Comparison of ENCODE assay signal across 9 cellular contexts in the genomic region with DNA sequence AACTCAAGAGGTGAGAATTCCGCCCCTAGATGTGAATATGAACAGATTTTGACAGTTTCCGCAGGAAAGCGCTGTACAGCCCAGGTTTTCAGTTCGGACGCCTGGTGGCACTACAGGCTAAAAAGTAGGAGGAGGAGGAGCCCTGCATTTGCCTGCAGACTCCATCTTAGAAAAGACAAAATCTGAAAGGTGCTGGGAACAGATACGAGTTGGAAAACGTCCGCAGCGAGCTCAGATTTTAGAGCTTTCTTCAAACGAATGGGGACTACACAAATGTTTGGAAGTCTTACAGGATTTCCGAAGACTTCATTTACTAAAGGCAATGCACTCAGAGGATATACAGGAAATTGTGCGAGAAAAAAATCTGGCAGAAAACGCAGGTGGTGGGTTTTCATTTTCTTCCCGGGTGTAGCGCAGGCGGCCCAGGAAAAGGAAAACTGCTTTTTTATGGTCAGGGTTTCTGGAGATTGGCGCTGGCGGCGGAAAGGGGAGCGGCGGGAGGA. TPM values are rescaled to one million over a fixed set of nuclear protein-coding genes. Genes with fewer than 3 reads are reported as not detected.
DNase-seq lines count a peak whose midpoint lies in the region; ATAC-seq and TF ChIP-seq lines count a peak whose summit lies in the region.
"Had no signal": no experiment of that assay in that cellular context is flagged by ENCODE, and none has a peak within 500 bp of the region (broad histone marks: within the 10 kb centered on the region; RNA-seq: fewer than 3 reads in every experiment).

No MANE protein-coding gene starts in this region.

- H3K27me3 ChIP-seq in BE2C = no peaks in the 10 kb centered on the region
- H3K27me3 ChIP-seq in adipocyte (replicated peaks; ENCODE audit: control insufficient read depth, insufficient read depth, low read length) = no peaks in the 10 kb centered on the region
- H3K27me3 ChIP-seq in right atrium auricular region = peaks cover 0 to 5% of the 10 kb centered on the region in 2 donors

- intact Hi-C loops in posterior cingulate gyrus (cut with DNase I) = loop anchor here (5.0 kb wide), 1 partner anchor 478 kb away; no protein-coding TSS in a partner anchor

- CTCF ChIA-PET in RWPE1 (lab: Yijun Ruan, JAX) = interaction anchor here (0.7 to 1.6 kb wide), 4 partner anchors 18 to 1615 kb away, joined by 3 to 4 read pairs (median 4); no protein-coding TSS in a partner anchor

- peak overlapping the region; percentile 75 for H3K9ac ChIP-seq in adipocyte (ENCODE audit: low read length)

- H3K4me1 ChIP-seq in BE2C (no peaks in the 10 kb centered on the region), adipocyte (ENCODE audit: control insufficient read depth, insufficient read depth, low read length) (no peaks in the 10 kb centered on the region), right atrium auricular region (no peaks in the 10 kb centered on the region)
- H3K4me1 ChIP-seq: HAP-1 had no signal

- no peaks in the 10 kb centered on the region for H3K36me3 ChIP-seq in BE2C
- H3K36me3 ChIP-seq in adipocyte (ENCODE audit: control insufficient read depth, insufficient read depth, low read length, severe bottlenecking) = no peaks in the 10 kb centered on the region
- no peaks in the 10 kb centered on the region for H3K36me3 ChIP-seq in right atrium auricular region
- H3K36me3 ChIP-seq: HAP-1 had no signal

- H3K27ac ChIP-seq in RWPE1 (peak overlapping the region; percentile 34; the same call in 1 of the 2 replicates), right atrium auricular region (peak overlapping the region in 1 of 2 donors; percentile 17)

- TF ChIP-seq CTCF in BE2C (IDR thresholded peaks at IDR 0.05; ENCODE audit: low read depth, low read length) (peak; percentile 85), RWPE1 (conservative IDR thresholded peaks at IDR 0.05; ENCODE audit: low read depth) (peak; percentile 92), right atrium auricular region (IDR thresholded peaks at IDR 0.05) (peak in 1 of 2 donors; percentile 74)

- POLR2A ChIA-PET in RWPE1 (lab: Yijun Ruan, JAX; ENCODE audit: low non-redundant PET) = no interaction called here

- DNase-seq in BE2C = peak; percentile 79
- peak; percentile 59 for DNase-seq in RWPE1 (ENCODE audit: low spot score)
- peak; percentile 54 for DNase-seq in adipocyte (ENCODE audit: low read depth)
- DNase-seq in right atrium auricular region (ENCODE audit: low spot score) = no peak
- peak in 7 of 10 donors; percentile 38 to 91 (median 55) for DNase-seq in posterior cingulate gyrus

- ATAC-seq in HG02588 (IDR thresholded peaks at IDR 0.05; ENCODE audit: unreplicated experiment) (peak; percentile 49), GM21381 (IDR thresholded peaks at IDR 0.05; ENCODE audit: unreplicated experiment) (no peak), GM19023 (IDR thresholded peaks at IDR 0.05; ENCODE audit: unreplicated experiment) (no peak)

- H3K4me3 ChIP-seq in BE2C (ENCODE audit: low read depth, low read length) (peak overlapping the region; percentile 81), adipocyte (ENCODE audit: low read length) (peak overlapping the region; percentile 81), right atrium auricular region (peak overlapping the region; percentile 38 to 47)
- H3K4me3 ChIP-seq: HAP-1 had no signal

- H3K9me3 ChIP-seq in BE2C (no peaks in the 10 kb centered on the region), adipocyte (ENCODE audit: control insufficient read depth, low read length) (no peaks in the 10 kb centered on the region), right atrium auricular region (peaks cover 0 to 24% of the 10 kb centered on the region in 2 donors)
- H3K9me3 ChIP-seq: HAP-1 had no signal

RNA-seq across cellular contexts. Expression of a gene that starts 9.9 kb away (rescaled TPM):
- polyA plus RNA-seq in BE2C (2012; ENCODE audit: insufficient read depth, insufficient read length, low read depth) = 14.2 TPM
- total RNA-seq in right atrium auricular region = 1 to 10 TPM; 1.8 to 2.2 TPM

RNA-seq across cellular contexts. Expression of a gene that starts 15.7 kb away (rescaled TPM):
- polyA plus RNA-seq in BE2C (2012; ENCODE audit: insufficient read depth, insufficient read length, low read depth) = 2.3 TPM
- under 1 TPM; 0.63 to 0.83 TPM for total RNA-seq in right atrium auricular region

RNA-seq across cellular contexts. Expression of a gene that starts 33.4 kb away (rescaled TPM):
- polyA plus RNA-seq in BE2C (2012; ENCODE audit: insufficient read depth, insufficient read length, low read depth) = not detected
- not detected for total RNA-seq in right atrium auricular region

RNA-seq across cellular contexts. Expression of a gene that starts 37.1 kb away (rescaled TPM):
- polyA plus RNA-seq in BE2C (2012; ENCODE audit: insufficient read depth, insufficient read length, low read depth) = 21.1 TPM
- total RNA-seq in right atrium auricular region = 1 to 10 TPM; 1.6 to 2.6 TPM

RNA-seq across cellular contexts. Expression of a gene that starts 50.5 kb away (rescaled TPM):
- 2.9 TPM for polyA plus RNA-seq in BE2C (2012; ENCODE audit: insufficient read depth, insufficient read length, low read depth)
- total RNA-seq in right atrium auricular region = 1 to 10 TPM; 3.8 to 4.3 TPM
